Comparison of ENCODE assay signal across 1 cellular context in genomic region chr4:41525129-41525528, GRCh38.
TF ChIP-seq lines count a peak whose summit lies in the region.

No MANE protein-coding gene starts in this region.

TF ChIP-seq in SK-N-SH treated with all-trans-retinoic acid at 6 μM for 48 hours, 23 proteins besides CTCF, POLR2A, EP300 and RAD21 (continued from another document):
- no peak for TF ChIP-seq CSRNP3 (CRISPR knock-in tag; IDR thresholded peaks at IDR 0.05)
- no peak for TF ChIP-seq CSDC2 (CRISPR knock-in tag; IDR thresholded peaks at IDR 0.05)
- 0 out of 2 replicates have a peak, but pooled peaks have one; percentile 36 for TF ChIP-seq ZFP3 (CRISPR knock-in tag; IDR thresholded peaks at IDR 0.05)
- TF ChIP-seq ZC3H10 (CRISPR knock-in tag; IDR thresholded peaks at IDR 0.05) = no peak
- no peak; the same call in 1 of the 2 replicates for TF ChIP-seq ZNF8 (CRISPR knock-in tag; IDR thresholded peaks at IDR 0.05)
- no peak for TF ChIP-seq TOX (CRISPR knock-in tag; IDR thresholded peaks at IDR 0.05; ENCODE audit: borderline replicate concordance)
- TF ChIP-seq PPARA (CRISPR knock-in tag; IDR thresholded peaks at IDR 0.05; ENCODE audit: borderline replicate concordance) = no peak
- TF ChIP-seq TCF4 (CRISPR knock-in tag; IDR thresholded peaks at IDR 0.05; ENCODE audit: borderline replicate concordance) = no peak
- TF ChIP-seq ZFP30 (CRISPR knock-in tag; IDR thresholded peaks at IDR 0.05) = no peak
- no peak for TF ChIP-seq POU6F1 (CRISPR knock-in tag; IDR thresholded peaks at IDR 0.05; ENCODE audit: borderline replicate concordance, low read depth)
- peak; percentile 85 for TF ChIP-seq ISL1 (CRISPR knock-in tag; IDR thresholded peaks at IDR 0.05)
- no peak for TF ChIP-seq GLIS3 (CRISPR knock-in tag; IDR thresholded peaks at IDR 0.05)
- no peak for TF ChIP-seq ARNTL (CRISPR knock-in tag; IDR thresholded peaks at IDR 0.05; ENCODE audit: borderline replicate concordance, low read depth)
- TF ChIP-seq RARB (CRISPR knock-in tag; IDR thresholded peaks at IDR 0.05) = no peak
- TF ChIP-seq ZNF70 (CRISPR knock-in tag; IDR thresholded peaks at IDR 0.05) = no peak
- TF ChIP-seq SNAI2 (CRISPR knock-in tag; IDR thresholded peaks at IDR 0.05) = no peak
- no peak for TF ChIP-seq TSHZ2 (CRISPR knock-in tag; IDR thresholded peaks at IDR 0.05)
- no peak for TF ChIP-seq OSR1 (CRISPR knock-in tag; IDR thresholded peaks at IDR 0.05)
